15 cellular contexts compared by ENCODE assay signal in the genomic region with DNA sequence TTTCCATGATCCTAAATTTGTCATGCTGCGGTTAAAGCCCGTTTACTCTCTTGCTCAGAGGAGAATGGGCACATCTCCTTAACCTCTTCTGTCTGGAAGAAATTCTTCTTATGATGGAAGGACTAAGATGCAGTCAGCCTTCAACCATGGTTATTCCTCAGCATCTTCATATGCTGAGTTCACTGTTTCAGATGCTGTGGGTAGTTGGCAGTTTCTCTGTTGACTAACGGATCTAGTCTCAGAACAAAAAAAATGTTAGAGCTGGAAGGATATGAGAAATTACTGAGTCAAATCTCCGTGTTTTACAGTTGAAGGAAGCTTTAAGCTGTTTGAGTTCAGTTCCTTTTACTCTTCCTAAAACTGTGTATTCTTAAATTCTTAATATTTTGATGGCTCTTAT.
"Had no signal": no experiment of that assay in that cellular context is flagged by ENCODE, and none has a peak within 500 bp of the region (broad histone marks: within the 10 kb centered on the region; RNA-seq: fewer than 3 reads in every experiment).

No MANE protein-coding gene starts in this region.

- H3K4me1 ChIP-seq: upper lobe of right lung had no signal

- H3K4me3 Mint-ChIP-seq: activated naive CD8-positive, alpha-beta T cell treated with anti-CD3 and anti-CD28 coated beads for 36 hours; nephron progenitor cell had no signal

- DNase-seq: activated gamma-delta T cell treated with Interleukin-2 at 50 U/mL for 16 hours; activated naive CD8-positive, alpha-beta T cell treated with anti-CD3 and anti-CD28 coated beads for 36 hours; activated T-cell treated with anti-CD3 and anti-CD28 coated beads, Interleukin-2, amount 50 U/mL, for 1 hour; anterior cingulate cortex; dorsolateral prefrontal cortex; heart right ventricle; nephron progenitor cell; ovary; stimulated activated CD4-positive, alpha-beta T cell treated with anti-CD3 and anti-CD28 coated beads, Interleukin-2, amount 100 ng/mL, for 48 hours; stimulated activated naive CD8-positive, alpha-beta T cell treated with anti-CD3 and anti-CD28 coated beads, Interleukin-15, Interleukin-2, amounts not matched to agents 100 U/mL and 50 U/mL, for 24 hours; upper lobe of right lung had no signal

- H3K27me3 ChIP-seq: dorsolateral prefrontal cortex, heart right ventricle, ovary, upper lobe of right lung had no signal

- H3K27me3 Mint-ChIP-seq: activated naive CD8-positive, alpha-beta T cell treated with anti-CD3 and anti-CD28 coated beads for 36 hours had no signal

- ATAC-seq: esophagus mucosa; heart right ventricle; left lobe of liver; stimulated activated naive CD8-positive, alpha-beta T cell treated with anti-CD3 and anti-CD28 coated beads, Interleukin-15, Interleukin-2, amounts not matched to agents 100 U/mL and 50 U/mL, for 24 hours; upper lobe of right lung had no signal

- FAIRE-seq: frontal cortex, islet of Langerhans had no signal

- H3K27ac Mint-ChIP-seq: activated naive CD8-positive, alpha-beta T cell treated with anti-CD3 and anti-CD28 coated beads for 36 hours; nephron progenitor cell had no signal

- H3K4me3 ChIP-seq: dorsolateral prefrontal cortex, heart right ventricle, ovary, upper lobe of right lung had no signal

- H3K27ac ChIP-seq: dorsolateral prefrontal cortex, heart right ventricle, ovary, upper lobe of right lung had no signal

- H3K36me3 ChIP-seq: heart right ventricle, ovary, upper lobe of right lung had no signal

- H3K9me3 ChIP-seq: ovary, upper lobe of right lung had no signal
